8 cellular contexts compared by ENCODE assay signal in the genomic region with DNA sequence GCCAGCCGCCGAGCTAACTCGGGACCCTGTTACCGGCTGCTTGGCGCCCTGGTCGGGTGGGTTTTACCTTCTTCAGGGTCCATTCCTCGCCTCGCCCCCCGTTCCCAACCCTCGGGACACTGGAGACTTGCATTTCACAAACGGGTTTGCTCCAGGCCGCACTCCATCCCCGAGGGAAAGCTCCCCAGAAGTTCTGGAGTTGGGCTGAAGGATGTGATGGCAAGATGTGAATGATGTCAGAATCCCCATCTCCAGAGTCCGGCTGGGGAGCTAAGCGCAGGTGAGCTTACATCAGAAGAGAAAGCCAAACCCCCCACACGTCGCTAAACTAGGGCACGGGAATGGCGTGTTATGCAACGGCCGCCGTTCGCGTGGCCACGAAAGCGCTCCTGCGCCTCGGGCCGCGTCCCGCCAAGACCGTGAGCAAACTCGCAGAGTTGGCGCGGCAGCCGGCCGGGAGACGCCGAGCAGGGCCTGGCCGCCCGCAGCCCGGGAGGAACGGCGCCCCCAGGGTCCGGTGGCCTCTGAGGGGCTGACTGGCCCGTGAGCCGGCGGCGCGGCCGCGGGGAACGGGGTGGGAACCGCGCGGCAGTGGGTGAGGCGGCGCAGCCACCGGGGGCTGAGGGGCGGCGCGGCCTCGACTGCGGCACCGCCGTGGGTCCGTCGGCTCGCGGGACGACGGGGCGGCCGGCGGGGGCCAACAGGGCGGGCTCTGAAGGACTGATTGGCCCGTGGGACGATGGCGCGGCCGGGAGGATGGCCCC. TPM values are rescaled to one million over a fixed set of nuclear protein-coding genes. Genes with fewer than 3 reads are reported as not detected.
A peak's percentile ranks its signal among the peaks of the same experiment; 100 is the strongest.
DNase-seq lines count a peak whose midpoint lies in the region; ATAC-seq lines count a peak whose summit lies in the region.

No MANE protein-coding gene starts in this region.

- ATAC-seq in HG03196 (IDR thresholded peaks at IDR 0.05; ENCODE audit: unreplicated experiment) (peak; percentile 5), left ventricle myocardium superior (peak; percentile 40), HG02623 (IDR thresholded peaks at IDR 0.05; ENCODE audit: unreplicated experiment) (no peak)

- no peaks in the 10 kb centered on the region for H3K9me3 Mint-ChIP-seq in activated naive CD4-positive, alpha-beta T cell treated with anti-CD3 and anti-CD28 coated beads, Interleukin-2, amount 50 U/mL, for 24 hours
- H3K9me3 Mint-ChIP-seq in activated naive CD8-positive, alpha-beta T cell (ENCODE audit: low read depth), result no peaks in the 10 kb centered on the region

- no peaks in the 10 kb centered on the region for H3K36me3 Mint-ChIP-seq in activated naive CD4-positive, alpha-beta T cell treated with anti-CD3 and anti-CD28 coated beads, Interleukin-2, amount 50 U/mL, for 24 hours
- H3K36me3 Mint-ChIP-seq in activated naive CD8-positive, alpha-beta T cell, result no peaks in the 10 kb centered on the region

- no peaks in the 10 kb centered on the region for H3K4me1 Mint-ChIP-seq in activated naive CD4-positive, alpha-beta T cell treated with anti-CD3 and anti-CD28 coated beads, Interleukin-2, amount 50 U/mL, for 24 hours
- H3K4me1 Mint-ChIP-seq in activated naive CD8-positive, alpha-beta T cell (ENCODE audit: low read depth), result peaks cover 5% of the 10 kb centered on the region

- H3K27ac Mint-ChIP-seq in activated naive CD4-positive, alpha-beta T cell treated with anti-CD3 and anti-CD28 coated beads, Interleukin-2, amount 50 U/mL, for 24 hours, result no peak overlapping the region
- no peak overlapping the region for H3K27ac Mint-ChIP-seq in activated naive CD8-positive, alpha-beta T cell

- intact Hi-C loops in left ventricle myocardium superior (cut with micrococcal nuclease), result no loop called here

- no peak for DNase-seq in activated naive CD4-positive, alpha-beta T cell treated with anti-CD3 and anti-CD28 coated beads, Interleukin-2, amount 50 U/mL, for 16 hours
- DNase-seq in left ventricle myocardium superior (peak; percentile 82), retina (peak; percentile 68), middle frontal gyrus (ENCODE audit: extremely low spot score, low spot score) (no peak)

- H3K4me3 Mint-ChIP-seq in activated naive CD4-positive, alpha-beta T cell treated with anti-CD3 and anti-CD28 coated beads, Interleukin-2, amount 50 U/mL, for 24 hours, result peak overlapping the region; percentile 71
- H3K4me3 Mint-ChIP-seq in activated naive CD8-positive, alpha-beta T cell, result peak overlapping the region; percentile 69

- H3K27me3 Mint-ChIP-seq in activated naive CD4-positive, alpha-beta T cell treated with anti-CD3 and anti-CD28 coated beads, Interleukin-2, amount 50 U/mL, for 24 hours, result peaks cover 26% of the 10 kb centered on the region
- H3K27me3 Mint-ChIP-seq in activated naive CD8-positive, alpha-beta T cell, result peaks cover 13% of the 10 kb centered on the region

RNA-seq across cellular contexts. Expression of a gene that starts 1.1 kb away (rescaled TPM):
- total RNA-seq in left ventricle myocardium superior, result 25.1 TPM

Comparison
In these comparisons a context has a peak if more than half of its experiments do, and no peak if none do; other contexts are left out.
1. DNase-seq: peak in left ventricle myocardium superior (single experiment) and retina (single experiment); none in activated naive CD4-positive, alpha-beta T cell treated with anti-CD3 and anti-CD28 coated beads, Interleukin-2, amount 50 U/mL, for 16 hours (single experiment) and middle frontal gyrus (single experiment).